1 cellular context compared by ENCODE assay signal in genomic region chr2:240249423-240250149, GRCh38.
TF ChIP-seq lines count a peak whose summit lies in the region.

No MANE protein-coding gene starts in this region.

TF ChIP-seq in A549, 52 proteins besides CTCF, POLR2A, EP300 and RAD21 (continued from another document):
- TF ChIP-seq ELK1 (IDR thresholded peaks at IDR 0.05; ENCODE audit: low read depth, low read length): no peak
TF ChIP-seq in A549: peak in this region for 0.
